In genomic region chr6:42038811-42039408, GRCh38 we compare ENCODE assay signal across 12 cellular contexts. TPM values are rescaled to one million over a fixed set of nuclear protein-coding genes. Genes with fewer than 3 reads are reported as not detected.
DNase-seq lines count a peak whose midpoint lies in the region; TF ChIP-seq lines count a peak whose summit lies in the region.
"Had no signal": no experiment of that assay in that cellular context is flagged by ENCODE, and none has a peak within 500 bp of the region (broad histone marks: within the 10 kb centered on the region; RNA-seq: fewer than 3 reads in every experiment).

No MANE protein-coding gene starts in this region.

- no peak overlapping the region for H2AFZ ChIP-seq in mesenchymal stem cell (ENCODE audit: low read depth, low read length)

- peak overlapping the region; percentile 40 to 67 for H3K18ac ChIP-seq in mesenchymal stem cell (ENCODE audit: low read depth in 1 of 2, low read length in 2 of 2)

- H2BK12ac ChIP-seq in mesenchymal stem cell (ENCODE audit: low read length in 2 of 2): peak overlapping the region in 1 of 2 experiments; percentile 91

- peak overlapping the region in 1 of 2 experiments; percentile 86 for H3K14ac ChIP-seq in mesenchymal stem cell (ENCODE audit: low read length in 2 of 2)

- no peak for TF ChIP-seq POLR2A in adrenal gland (IDR thresholded peaks at IDR 0.05)

- H3K27me3 ChIP-seq in BLaER1 (no peaks in the 10 kb centered on the region), mesenchymal stem cell (ENCODE audit: control insufficient read depth in 1 of 2, insufficient read depth in 1 of 2, low read length in 2 of 2) (no peaks in the 10 kb centered on the region), adrenal gland (no peaks in the 10 kb centered on the region)
- H3K27me3 ChIP-seq: SJSA1 had no signal

- no peaks in the 10 kb centered on the region for H3K9me3 ChIP-seq in BLaER1
- no peaks in the 10 kb centered on the region for H3K9me3 ChIP-seq in mesenchymal stem cell (ENCODE audit: control insufficient read depth, low read length)
- no peaks in the 10 kb centered on the region for H3K9me3 ChIP-seq in adrenal gland (replicated peaks in 1 of 3)
- H3K9me3 ChIP-seq: SJSA1 had no signal

- H3K4me3 ChIP-seq in BLaER1: peak overlapping the region; percentile 40
- no peak overlapping the region for H3K4me3 ChIP-seq in mesenchymal stem cell (ENCODE audit: insufficient read depth in 1 of 2, low read depth in 1 of 2, low read length in 2 of 2)
- no peak overlapping the region for H3K4me3 ChIP-seq in adrenal gland
- H3K4me3 ChIP-seq: SJSA1 had no signal

- no peak overlapping the region for H3K23ac ChIP-seq in mesenchymal stem cell (ENCODE audit: low read length in 2 of 2)

- H3K9me3 Mint-ChIP-seq in activated T-helper 1 cell treated with anti-CD3 and anti-CD28 coated beads, Interleukin-12 subunit alpha, Interleukin-12 subunit beta, Interleukin-2, Interleukin-4 antibody, amounts not matched to agents 30 ng/mL and 10 ng/mL and 1 ng/mL, durations not matched to agents 14 hours and 24 hours and 36 hours: no peaks in the 10 kb centered on the region

- H3K27ac ChIP-seq in BLaER1: peak overlapping the region; percentile 95
- peak overlapping the region; percentile 8 for H3K27ac ChIP-seq in mesenchymal stem cell (ENCODE audit: low read length, poor library complexity, severe bottlenecking)
- no peak overlapping the region for H3K27ac ChIP-seq in adrenal gland
- H3K27ac ChIP-seq: SJSA1 had no signal

- H3K36me3 ChIP-seq in BLaER1 (peaks cover 46% of the 10 kb centered on the region), mesenchymal stem cell (ENCODE audit: control insufficient read depth in 1 of 2, insufficient read depth in 2 of 2, low read depth in 1 of 2, low read length in 2 of 2) (no peaks in the 10 kb centered on the region), adrenal gland (replicated peaks in 1 of 2) (no peaks in the 10 kb centered on the region)
- H3K36me3 ChIP-seq: SJSA1 had no signal

- no peaks in the 10 kb centered on the region for H3K27me3 Mint-ChIP-seq in activated T-helper 1 cell treated with anti-CD3 and anti-CD28 coated beads, Interleukin-12 subunit alpha, Interleukin-12 subunit beta, Interleukin-2, Interleukin-4 antibody, amounts not matched to agents 30 ng/mL and 10 ng/mL and 1 ng/mL, durations not matched to agents 14 hours and 24 hours and 36 hours (ENCODE audit: insufficient read depth)
- H3K27me3 Mint-ChIP-seq: progenitor cell of endocrine pancreas had no signal

- H3K4me1 ChIP-seq in BLaER1 (peaks cover 95% of the 10 kb centered on the region), mesenchymal stem cell (ENCODE audit: control insufficient read depth, insufficient read depth, low read depth, low read length) (peaks cover 12% of the 10 kb centered on the region), adrenal gland (replicated peaks in 1 of 2) (peaks cover 2 to 18% of the 10 kb centered on the region in 2 donors)
- H3K4me1 ChIP-seq: SJSA1 had no signal

- peak overlapping the region; percentile 81 for H3K4me3 Mint-ChIP-seq in activated T-helper 1 cell treated with anti-CD3 and anti-CD28 coated beads, Interleukin-12 subunit alpha, Interleukin-12 subunit beta, Interleukin-2, Interleukin-4 antibody, amounts not matched to agents 30 ng/mL and 10 ng/mL and 1 ng/mL, durations not matched to agents 14 hours and 24 hours and 36 hours

- no peak overlapping the region for H4K8ac ChIP-seq in mesenchymal stem cell (ENCODE audit: low read length)

- H3K27ac Mint-ChIP-seq in activated T-helper 1 cell treated with anti-CD3 and anti-CD28 coated beads, Interleukin-12 subunit alpha, Interleukin-12 subunit beta, Interleukin-2, Interleukin-4 antibody, amounts not matched to agents 30 ng/mL and 10 ng/mL and 1 ng/mL, durations not matched to agents 14 hours and 24 hours and 36 hours: peak overlapping the region; percentile 94
- H3K27ac Mint-ChIP-seq: progenitor cell of endocrine pancreas had no signal

- H2BK5ac ChIP-seq in mesenchymal stem cell (ENCODE audit: low read depth, low read length, poor library complexity, severe bottlenecking): no peak overlapping the region

- H3K4ac ChIP-seq in mesenchymal stem cell (ENCODE audit: low read depth in 1 of 2, low read length in 2 of 2): peak overlapping the region in 1 of 2 experiments; percentile 13

- no peak for TF ChIP-seq CTCF in GM13977 (IDR thresholded peaks at IDR 0.05; ENCODE audit: extremely low read depth, insufficient read depth, missing control alignments)
- no peak for TF ChIP-seq CTCF in adrenal gland (IDR thresholded peaks at IDR 0.05)

- peak overlapping the region; percentile 98 for H3K4me2 ChIP-seq in BLaER1
- H3K4me2 ChIP-seq in mesenchymal stem cell (ENCODE audit: low read length, poor library complexity, severe bottlenecking): no peak overlapping the region

- peaks cover 12% of the 10 kb centered on the region for H3K36me3 Mint-ChIP-seq in activated T-helper 1 cell treated with anti-CD3 and anti-CD28 coated beads, Interleukin-12 subunit alpha, Interleukin-12 subunit beta, Interleukin-2, Interleukin-4 antibody, amounts not matched to agents 30 ng/mL and 10 ng/mL and 1 ng/mL, durations not matched to agents 14 hours and 24 hours and 36 hours (ENCODE audit: low read depth)

- no peak overlapping the region for H4K91ac ChIP-seq in mesenchymal stem cell (ENCODE audit: low read length)

- no peak overlapping the region for H2BK15ac ChIP-seq in mesenchymal stem cell (ENCODE audit: low read depth, poor library complexity, severe bottlenecking)

- peak overlapping the region; percentile 72 for H2AK5ac ChIP-seq in mesenchymal stem cell (ENCODE audit: low read length, severe bottlenecking)

- peak; percentile 4 for DNase-seq in GM13977 (ENCODE audit: low spot score)
- no peak for DNase-seq in activated T-helper 1 cell treated with anti-CD3 and anti-CD28 coated beads, Interleukin-12 subunit alpha, Interleukin-12 subunit beta, Interleukin-2, Interleukin-4 antibody, amounts not matched to agents 30 ng/mL and 10 ng/mL and 1 ng/mL, durations not matched to agents 14 hours and 24 hours and 36 hours (ENCODE audit: low spot score)
- peak; percentile 64 for DNase-seq in mesenchymal stem cell
- no peak for DNase-seq in adrenal gland
- no peak for DNase-seq in H4 (ENCODE audit: low spot score)
- no peak for DNase-seq in ecto neural progenitor cell (ENCODE audit: low spot score)
- no peak for DNase-seq in AG20443 (ENCODE audit: low spot score)
- DNase-seq: hypothalamus, NCI-H526 treated with DMSO at 0.1 percent for 48 hours had no signal

- no peak overlapping the region for H2BK120ac ChIP-seq in mesenchymal stem cell (ENCODE audit: low read depth, low read length)

- H3K9ac ChIP-seq in BLaER1 (peak overlapping the region; percentile 89), mesenchymal stem cell (ENCODE audit: low read length) (no peak overlapping the region)

- H3K4me1 Mint-ChIP-seq in activated T-helper 1 cell treated with anti-CD3 and anti-CD28 coated beads, Interleukin-12 subunit alpha, Interleukin-12 subunit beta, Interleukin-2, Interleukin-4 antibody, amounts not matched to agents 30 ng/mL and 10 ng/mL and 1 ng/mL, durations not matched to agents 14 hours and 24 hours and 36 hours (ENCODE audit: low read depth): peaks cover 61% of the 10 kb centered on the region

- H3K79me1 ChIP-seq in mesenchymal stem cell (replicated peaks; ENCODE audit: low read length, poor library complexity, severe bottlenecking): peaks cover 9% of the 10 kb centered on the region

- 75% methylated on average over 2 of the region's 2 CpGs for WGBS in mesenchymal stem cell
- 60 to 84% (median 72%) methylated on average over 2 of the region's 2 CpGs for WGBS in adrenal gland, 4 donors

- in situ Hi-C loops in GM13977 (cut with MboI; ENCODE audit: low pct_unique_long_range_greater_than_20kb, low sequenced_read_pairs, unreplicated experiment): no loop called here

- H4K20me1 ChIP-seq in BLaER1: no peaks in the 10 kb centered on the region

- intact Hi-C loops in activated T-helper 1 cell treated with anti-CD3 and anti-CD28 coated beads, Interleukin-12 subunit alpha, Interleukin-12 subunit beta, Interleukin-2, Interleukin-4 antibody, amounts not matched to agents 30 ng/mL and 10 ng/mL and 1 ng/mL, durations not matched to agents 14 hours and 24 hours and 36 hours (cut with micrococcal nuclease): loop anchor here (1.0 to 2.0 kb wide), 7 partner anchors 11 to 103 kb away; partner anchors contain the start of gene TAF8
- intact Hi-C loops in adrenal gland (cut with DNase I): no loop called here

RNA-seq across cellular contexts. Expression of gene TAF8, which starts 11.4 kb away (rescaled TPM):
- total RNA-seq in activated T-helper 1 cell treated with anti-CD3 and anti-CD28 coated beads, Interleukin-12 subunit alpha, Interleukin-12 subunit beta, Interleukin-2, Interleukin-4 antibody, amounts not matched to agents 30 ng/mL and 10 ng/mL and 1 ng/mL, durations not matched to agents 14 hours and 24 hours and 36 hours: 36.7 and 38.3 TPM in 2 replicates
- 17.9 TPM for polyA plus RNA-seq in mesenchymal stem cell (2013, experiment 1 of 2)
- 18.2 TPM for polyA plus RNA-seq in mesenchymal stem cell (2013, experiment 2 of 2)
- 10 to 100 TPM; 16.4 to 83.7 (median 30.5) TPM for total RNA-seq in adrenal gland
- 10 to 100 TPM; 10.1 to 12.7 (median 12.5) TPM for polyA plus RNA-seq in adrenal gland
- 27.8 and 30.4 TPM in 2 replicates for total RNA-seq in H4 (2014; rRNA removed; shearing (Covaris generic))

Comparison
In these comparisons a context has a peak if more than half of its experiments do, and no peak if none do; other contexts are left out.
1. H3K27ac ChIP-seq: peak in BLaER1 (single experiment) and mesenchymal stem cell (single experiment); none in adrenal gland (0 of 5).
2. DNase-seq: peak in GM13977 (single experiment) and mesenchymal stem cell (single experiment); none in activated T-helper 1 cell treated with anti-CD3 and anti-CD28 coated beads, Interleukin-12 subunit alpha, Interleukin-12 subunit beta, Interleukin-2, Interleukin-4 antibody, amounts not matched to agents 30 ng/mL and 10 ng/mL and 1 ng/mL, durations not matched to agents 14 hours and 24 hours and 36 hours (single experiment), adrenal gland (0 of 7), H4 (single experiment), ecto neural progenitor cell (single experiment) and AG20443 (single experiment).